ENCODE assay signal across 1 cellular context in the genomic region with DNA sequence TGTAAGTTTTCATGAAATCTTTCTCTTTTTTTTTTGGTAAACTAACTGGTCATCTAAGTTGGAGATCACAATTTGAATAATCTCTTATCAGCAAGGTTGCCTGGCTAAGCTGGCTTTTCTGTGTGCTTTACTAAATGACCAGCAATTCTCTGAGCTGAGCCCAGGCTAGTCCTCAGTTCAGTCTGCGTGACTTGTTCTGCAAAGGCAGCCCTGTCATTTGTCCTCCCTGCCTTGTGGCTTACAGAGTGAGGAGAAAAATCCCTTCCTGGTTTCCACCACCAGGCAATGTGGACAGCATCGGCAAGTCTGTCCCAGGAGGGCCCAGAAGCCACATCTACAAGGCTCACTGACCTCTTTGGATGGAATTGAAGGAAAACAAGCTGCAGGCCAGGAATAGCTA.
TF ChIP-seq lines count a peak whose summit lies in the region.

No MANE protein-coding gene starts in this region.

TF ChIP-seq in GM12878, 131 proteins besides CTCF, POLR2A, EP300 and RAD21 (continued from another document):
- TF ChIP-seq, protein P1, sequence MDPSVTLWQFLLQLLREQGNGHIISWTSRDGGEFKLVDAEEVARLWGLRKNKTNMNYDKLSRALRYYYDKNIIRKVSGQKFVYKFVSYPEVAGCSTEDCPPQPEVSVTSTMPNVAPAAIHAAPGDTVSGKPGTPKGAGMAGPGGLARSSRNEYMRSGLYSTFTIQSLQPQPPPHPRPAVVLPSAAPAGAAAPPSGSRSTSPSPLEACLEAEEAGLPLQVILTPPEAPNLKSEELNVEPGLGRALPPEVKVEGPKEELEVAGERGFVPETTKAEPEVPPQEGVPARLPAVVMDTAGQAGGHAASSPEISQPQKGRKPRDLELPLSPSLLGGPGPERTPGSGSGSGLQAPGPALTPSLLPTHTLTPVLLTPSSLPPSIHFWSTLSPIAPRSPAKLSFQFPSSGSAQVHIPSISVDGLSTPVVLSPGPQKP (IDR thresholded peaks at IDR 0.05; ENCODE audit: low read depth, low read length), result no peak
- TF ChIP-seq CBFB (IDR thresholded peaks at IDR 0.05; ENCODE audit: low read depth) (no peak), ASH2L (IDR thresholded peaks at IDR 0.05; ENCODE audit: borderline replicate concordance, low read depth) (no peak)
- TF ChIP-seq, protein P2, sequence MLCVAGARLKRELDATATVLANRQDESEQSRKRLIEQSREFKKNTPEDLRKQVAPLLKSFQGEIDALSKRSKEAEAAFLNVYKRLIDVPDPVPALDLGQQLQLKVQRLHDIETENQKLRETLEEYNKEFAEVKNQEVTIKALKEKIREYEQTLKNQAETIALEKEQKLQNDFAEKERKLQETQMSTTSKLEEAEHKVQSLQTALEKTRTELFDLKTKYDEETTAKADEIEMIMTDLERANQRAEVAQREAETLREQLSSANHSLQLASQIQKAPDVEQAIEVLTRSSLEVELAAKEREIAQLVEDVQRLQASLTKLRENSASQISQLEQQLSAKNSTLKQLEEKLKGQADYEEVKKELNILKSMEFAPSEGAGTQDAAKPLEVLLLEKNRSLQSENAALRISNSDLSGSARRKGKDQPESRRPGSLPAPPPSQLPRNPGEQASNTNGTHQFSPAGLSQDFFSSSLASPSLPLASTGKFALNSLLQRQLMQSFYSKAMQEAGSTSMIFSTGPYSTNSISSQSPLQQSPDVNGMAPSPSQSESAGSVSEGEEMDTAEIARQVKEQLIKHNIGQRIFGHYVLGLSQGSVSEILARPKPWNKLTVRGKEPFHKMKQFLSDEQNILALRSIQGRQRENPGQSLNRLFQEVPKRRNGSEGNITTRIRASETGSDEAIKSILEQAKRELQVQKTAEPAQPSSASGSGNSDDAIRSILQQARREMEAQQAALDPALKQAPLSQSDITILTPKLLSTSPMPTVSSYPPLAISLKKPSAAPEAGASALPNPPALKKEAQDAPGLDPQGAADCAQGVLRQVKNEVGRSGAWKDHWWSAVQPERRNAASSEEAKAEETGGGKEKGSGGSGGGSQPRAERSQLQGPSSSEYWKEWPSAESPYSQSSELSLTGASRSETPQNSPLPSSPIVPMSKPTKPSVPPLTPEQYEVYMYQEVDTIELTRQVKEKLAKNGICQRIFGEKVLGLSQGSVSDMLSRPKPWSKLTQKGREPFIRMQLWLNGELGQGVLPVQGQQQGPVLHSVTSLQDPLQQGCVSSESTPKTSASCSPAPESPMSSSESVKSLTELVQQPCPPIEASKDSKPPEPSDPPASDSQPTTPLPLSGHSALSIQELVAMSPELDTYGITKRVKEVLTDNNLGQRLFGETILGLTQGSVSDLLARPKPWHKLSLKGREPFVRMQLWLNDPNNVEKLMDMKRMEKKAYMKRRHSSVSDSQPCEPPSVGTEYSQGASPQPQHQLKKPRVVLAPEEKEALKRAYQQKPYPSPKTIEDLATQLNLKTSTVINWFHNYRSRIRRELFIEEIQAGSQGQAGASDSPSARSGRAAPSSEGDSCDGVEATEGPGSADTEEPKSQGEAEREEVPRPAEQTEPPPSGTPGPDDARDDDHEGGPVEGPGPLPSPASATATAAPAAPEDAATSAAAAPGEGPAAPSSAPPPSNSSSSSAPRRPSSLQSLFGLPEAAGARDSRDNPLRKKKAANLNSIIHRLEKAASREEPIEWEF (IDR thresholded peaks at IDR 0.05; ENCODE audit: insufficient replicate concordance, low read depth, low read length), result no peak
- TF ChIP-seq, protein P3, sequence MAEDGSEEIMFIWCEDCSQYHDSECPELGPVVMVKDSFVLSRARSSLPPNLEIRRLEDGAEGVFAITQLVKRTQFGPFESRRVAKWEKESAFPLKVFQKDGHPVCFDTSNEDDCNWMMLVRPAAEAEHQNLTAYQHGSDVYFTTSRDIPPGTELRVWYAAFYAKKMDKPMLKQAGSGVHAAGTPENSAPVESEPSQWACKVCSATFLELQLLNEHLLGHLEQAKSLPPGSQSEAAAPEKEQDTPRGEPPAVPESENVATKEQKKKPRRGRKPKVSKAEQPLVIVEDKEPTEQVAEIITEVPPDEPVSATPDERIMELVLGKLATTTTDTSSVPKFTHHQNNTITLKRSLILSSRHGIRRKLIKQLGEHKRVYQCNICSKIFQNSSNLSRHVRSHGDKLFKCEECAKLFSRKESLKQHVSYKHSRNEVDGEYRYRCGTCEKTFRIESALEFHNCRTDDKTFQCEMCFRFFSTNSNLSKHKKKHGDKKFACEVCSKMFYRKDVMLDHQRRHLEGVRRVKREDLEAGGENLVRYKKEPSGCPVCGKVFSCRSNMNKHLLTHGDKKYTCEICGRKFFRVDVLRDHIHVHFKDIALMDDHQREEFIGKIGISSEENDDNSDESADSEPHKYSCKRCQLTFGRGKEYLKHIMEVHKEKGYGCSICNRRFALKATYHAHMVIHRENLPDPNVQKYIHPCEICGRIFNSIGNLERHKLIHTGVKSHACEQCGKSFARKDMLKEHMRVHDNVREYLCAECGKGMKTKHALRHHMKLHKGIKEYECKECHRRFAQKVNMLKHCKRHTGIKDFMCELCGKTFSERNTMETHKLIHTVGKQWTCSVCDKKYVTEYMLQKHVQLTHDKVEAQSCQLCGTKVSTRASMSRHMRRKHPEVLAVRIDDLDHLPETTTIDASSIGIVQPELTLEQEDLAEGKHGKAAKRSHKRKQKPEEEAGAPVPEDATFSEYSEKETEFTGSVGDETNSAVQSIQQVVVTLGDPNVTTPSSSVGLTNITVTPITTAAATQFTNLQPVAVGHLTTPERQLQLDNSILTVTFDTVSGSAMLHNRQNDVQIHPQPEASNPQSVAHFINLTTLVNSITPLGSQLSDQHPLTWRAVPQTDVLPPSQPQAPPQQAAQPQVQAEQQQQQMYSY (CRISPR knock-in tag; IDR thresholded peaks at IDR 0.05), result no peak
